8 cellular contexts compared by ENCODE assay signal in genomic region chr9:27333241-27334052, GRCh38. TPM values are rescaled to one million over a fixed set of nuclear protein-coding genes. Genes with fewer than 3 reads are reported as not detected.
DNase-seq lines count a peak whose midpoint lies in the region; ATAC-seq and TF ChIP-seq lines count a peak whose summit lies in the region.

No MANE protein-coding gene starts in this region.

- 29 to 37% methylated on average over 7 of the region's 7 CpGs for WGBS in testis, 2 donors

- no peaks in the 10 kb centered on the region for H3K27me3 ChIP-seq in testis

- peaks cover 12 to 18% (median 14%) of the 10 kb centered on the region in 3 donors for H3K4me1 Mint-ChIP-seq in naive B cell

- TF ChIP-seq CTCF in testis (IDR thresholded peaks at IDR 0.05) = peak; percentile 82 to 90 (median 85)

- H3K27ac ChIP-seq in testis = no peak overlapping the region

- no peak overlapping the region for H3K4me3 ChIP-seq in testis

- H3K27ac Mint-ChIP-seq in naive B cell = peak overlapping the region in 4 of 6 donors; percentile 42 to 83 (median 56)

- H3K4me3 Mint-ChIP-seq in naive B cell = peak overlapping the region in 1 of 8 donors; percentile 3

- H3K4me1 ChIP-seq in testis = peaks cover 19% of the 10 kb centered on the region

- peak; percentile 78 for ATAC-seq in GM19438 (IDR thresholded peaks at IDR 0.05; ENCODE audit: low read depth, unreplicated experiment)
- ATAC-seq in esophagus mucosa = peak; percentile 84
- peak; percentile 76 to 86 for ATAC-seq in naive B cell (ENCODE audit: low read depth in 2 of 2)

- H3K36me3 Mint-ChIP-seq in naive B cell = peaks cover 19 to 31% of the 10 kb centered on the region in 2 donors

- intact Hi-C loops in testis (cut with DNase I; ENCODE audit: low total_unique reads) = loop anchor here (5.0 kb wide), 2 partner anchors 194 to 214 kb away; partner anchors contain the start of gene MOB3B

- no peak for TF ChIP-seq POLR2A in testis (IDR thresholded peaks at IDR 0.05)

- no peaks in the 10 kb centered on the region for H3K9me3 ChIP-seq in testis

- H3K36me3 ChIP-seq in testis (ENCODE audit: low read depth, missing control alignments) = no peaks in the 10 kb centered on the region

- H3K27me3 Mint-ChIP-seq in naive B cell = no peaks in the 10 kb centered on the region

- peak; percentile 77 for DNase-seq in COR-L47 (lab: John Stamatoyannopoulos, UW)
- DNase-seq in HK-2 (ENCODE audit: unreplicated experiment) = peak; percentile 33
- peak; percentile 76 for DNase-seq in NCI-H82 (lab: John Stamatoyannopoulos, UW)
- DNase-seq in activated T-cell treated with anti-CD3 and anti-CD28 coated beads for 4 hours = peak; percentile 28
- peak; percentile 67 for DNase-seq in naive B cell
- peak; percentile 77 for DNase-seq in testis

- H3K9me3 Mint-ChIP-seq in naive B cell = no peaks in the 10 kb centered on the region

RNA-seq across cellular contexts. Expression of gene EQTN, which starts 36.5 kb away (rescaled TPM):
- total RNA-seq in esophagus mucosa (not detected), testis (10 to 100 TPM; 10.5 to 33.0 TPM)
- polyA plus RNA-seq in naive B cell (ENCODE audit: low read depth in 6 of 6) (under 1 TPM in 2 of 6 donors, not detected in 4; 0.37 to 0.62 TPM), testis (ENCODE audit: insufficient read depth, low read depth, low replicate concordance) (44.9 TPM)

Comparison
In these comparisons a context has a peak if more than half of its experiments do, and no peak if none do; other contexts are left out.
1. RNA of gene EQTN, which starts 36.5 kb away (total RNA-seq): 10.5 to 33.0 TPM in testis; not detected in esophagus mucosa (single experiment); every median in the first group is over 10 times any median in the second.
2. Peak in every context shown above with its lines, with median percentiles within 50 percentile points of each other: DNase-seq and ATAC-seq.